Comparison of ENCODE assay signal across 33 cellular contexts in genomic region chr1:29631836-29632420, GRCh38.
"Had no signal": no experiment of that assay in that cellular context is flagged by ENCODE, and none has a peak within 500 bp of the region (broad histone marks: within the 10 kb centered on the region; RNA-seq: fewer than 3 reads in every experiment).

No MANE protein-coding gene starts in this region.

- H3K27ac Mint-ChIP-seq: activated CD4-positive, alpha-beta memory T cell treated with anti-CD3 and anti-CD28 coated beads, Interleukin-2, amount 10 ng/mL, durations not matched to agents 7 days and 5 days; activated naive CD8-positive, alpha-beta T cell treated with anti-CD3 and anti-CD28 coated beads for 36 hours; immature natural killer cell; nephron progenitor cell had no signal

- H3K4me1 Mint-ChIP-seq: activated CD4-positive, alpha-beta memory T cell treated with anti-CD3 and anti-CD28 coated beads, Interleukin-2, amount 10 ng/mL, durations not matched to agents 7 days and 5 days; activated naive CD8-positive, alpha-beta T cell treated with anti-CD3 and anti-CD28 coated beads for 36 hours; immature natural killer cell had no signal

- H3K27me3 ChIP-seq: cardiac muscle cell, right atrium auricular region, vagina had no signal

- H3K36me3 ChIP-seq: adrenal gland, cardiac muscle cell, left lung, lower lobe of right lung, right atrium auricular region, spleen, thoracic aorta, vagina had no signal

- H3K9ac ChIP-seq: parathyroid adenoma had no signal

- H3K4me3 ChIP-seq: adrenal gland, cardiac muscle cell, left lung, lower lobe of right lung, right atrium auricular region, SK-N-MC, spleen, thoracic aorta, vagina had no signal

- H2AFZ ChIP-seq: parathyroid adenoma had no signal

- H3K4me1 ChIP-seq: adrenal gland, left lung, lower lobe of right lung, parathyroid adenoma, right atrium auricular region, vagina had no signal

- ATAC-seq: activated CD4-positive, CD25-positive, alpha-beta regulatory T cell treated with anti-CD3 and anti-CD28 coated beads, Interleukin-2, amount 50 U/mL, for 24 hours; esophagus mucosa; left lung; lower lobe of right lung; stimulated activated naive CD8-positive, alpha-beta T cell treated with anti-CD3 and anti-CD28 coated beads, Interleukin-15, Interleukin-2, amounts not matched to agents 100 U/mL and 50 U/mL, for 24 hours had no signal

- H3K4me3 Mint-ChIP-seq: activated CD4-positive, alpha-beta memory T cell treated with anti-CD3 and anti-CD28 coated beads, Interleukin-2, amount 10 ng/mL, durations not matched to agents 7 days and 5 days; activated naive CD8-positive, alpha-beta T cell treated with anti-CD3 and anti-CD28 coated beads for 36 hours; brain; immature natural killer cell; nephron progenitor cell had no signal

- H3K27ac ChIP-seq: adrenal gland, cardiac muscle cell, left lung, lower lobe of right lung, parathyroid adenoma, right atrium auricular region, SK-N-MC, spleen, thoracic aorta, vagina, VCaP had no signal

- DNase-seq: activated CD4-positive, alpha-beta memory T cell treated with anti-CD3 and anti-CD28 coated beads, Interleukin-2, amount 10 ng/mL, durations not matched to agents 7 days and 5 days; activated CD4-positive, alpha-beta T cell treated with anti-CD3 and anti-CD28 coated beads for 48 hours; activated effector memory CD4-positive, alpha-beta T cell treated with Interleukin-2 at 50 U/mL for 16 hours; activated naive CD4-positive, alpha-beta T cell treated with Interleukin-2 at 50 U/mL for 16 hours; activated naive CD8-positive, alpha-beta T cell treated with anti-CD3 and anti-CD28 coated beads for 36 hours; aorta; cerebellar nuclear complex; cortex of kidney; foreskin fibroblast; hippocampal formation; immature natural killer cell; kidney glomerular epithelial cell; left lung; lower lobe of right lung; mesenchymal stem cell; nephron progenitor cell; nucleus accumbens; stimulated activated CD4-positive, alpha-beta T cell treated with anti-CD3 and anti-CD28 coated beads, Interleukin-2, amount 100 ng/mL, for 48 hours; stimulated activated naive CD8-positive, alpha-beta T cell treated with anti-CD3 and anti-CD28 coated beads, Interleukin-15, Interleukin-2, amounts not matched to agents 100 U/mL and 50 U/mL, for 24 hours; T-helper 9 cell; trophoblast cell had no signal

- H3K9me3 Mint-ChIP-seq: activated CD4-positive, alpha-beta memory T cell treated with anti-CD3 and anti-CD28 coated beads, Interleukin-2, amount 10 ng/mL, durations not matched to agents 7 days and 5 days; activated naive CD8-positive, alpha-beta T cell treated with anti-CD3 and anti-CD28 coated beads for 36 hours had no signal

- H3K9me3 ChIP-seq: adrenal gland, lower lobe of right lung, thoracic aorta, vagina had no signal

- H3K36me3 Mint-ChIP-seq: activated naive CD8-positive, alpha-beta T cell treated with anti-CD3 and anti-CD28 coated beads for 36 hours; brain had no signal
